1 cellular context compared by ENCODE assay signal in genomic region chr6:16494781-16495180, GRCh38.
TF ChIP-seq lines count a peak whose summit lies in the region.

No MANE protein-coding gene starts in this region.

TF ChIP-seq in GM12878, 131 proteins besides CTCF, POLR2A, EP300 and RAD21 (continued from another document and continues in another):
- peak; percentile 17; the same call in 1 of the 2 replicates for TF ChIP-seq TAF1 (IDR thresholded peaks at IDR 0.05; ENCODE audit: borderline replicate concordance, low read depth, low read length)
- TF ChIP-seq MTA2 (IDR thresholded peaks at IDR 0.05; ENCODE audit: low read depth), result peak; percentile 74
- TF ChIP-seq RBBP5 (conservative IDR thresholded peaks at IDR 0.05), result no peak
- TF ChIP-seq CHD1 (IDR thresholded peaks at IDR 0.05; ENCODE audit: low read depth, low read length), result no peak
- TF ChIP-seq NKRF (conservative IDR thresholded peaks at IDR 0.05), result no peak
- peak; percentile 49; the same call in 1 of the 2 replicates for TF ChIP-seq BACH1 (IDR thresholded peaks at IDR 0.05; ENCODE audit: borderline replicate concordance)
- TF ChIP-seq SPI1 (IDR thresholded peaks at IDR 0.05; ENCODE audit: borderline replicate concordance, insufficient read depth, low read depth, low read length), result peak; percentile 96
- no peak for TF ChIP-seq E4F1 (IDR thresholded peaks at IDR 0.05; ENCODE audit: borderline replicate concordance, partially characterized antibody)
- no peak for TF ChIP-seq POLR2AphosphoS2 (IDR thresholded peaks at IDR 0.05; ENCODE audit: low read depth, low read length)
- TF ChIP-seq MYC (IDR thresholded peaks at IDR 0.05; ENCODE audit: insufficient read depth, insufficient read length, insufficient replicate concordance, low read length, severe bottlenecking), result no peak
- TF ChIP-seq SMARCA5 (IDR thresholded peaks at IDR 0.05), result peak; percentile 60
- peak; percentile 96 for TF ChIP-seq IKZF2 (IDR thresholded peaks at IDR 0.05)
- TF ChIP-seq MXI1 (IDR thresholded peaks at IDR 0.05; ENCODE audit: low read depth, low read length), result no peak
- peak; percentile 89 for TF ChIP-seq NFIC (IDR thresholded peaks at IDR 0.05; ENCODE audit: low read depth, low read length)
- no peak for TF ChIP-seq NFYA (IDR thresholded peaks at IDR 0.05; ENCODE audit: borderline replicate concordance, low read depth, low read length)
- 0 out of 2 replicates have a peak, but pooled peaks have one; percentile 42 for TF ChIP-seq WRNIP1 (IDR thresholded peaks at IDR 0.05; ENCODE audit: borderline replicate concordance, low read depth, low read length)
- peak in 1 of 2 experiments; percentile 61; a peak in 1 of 4 replicates for TF ChIP-seq SRF (IDR thresholded peaks at IDR 0.05; ENCODE audit: low read depth in 2 of 2, low read length in 2 of 2)
- no peak for TF ChIP-seq KDM1A (IDR thresholded peaks at IDR 0.05; ENCODE audit: borderline replicate concordance)
- no peak for TF ChIP-seq ZNF622 (IDR thresholded peaks at IDR 0.05)
- TF ChIP-seq RAD51 (IDR thresholded peaks at IDR 0.05), result no peak
- TF ChIP-seq ETV6 (conservative IDR thresholded peaks at IDR 0.05 in 1 of 2, IDR thresholded peaks at IDR 0.05 in 1 of 2; ENCODE audit: borderline replicate concordance in 1 of 2, low read depth in 1 of 2), result peak in 1 of 2 experiments; percentile 58; a peak in 2 of 4 replicates
- TF ChIP-seq, protein P1, sequence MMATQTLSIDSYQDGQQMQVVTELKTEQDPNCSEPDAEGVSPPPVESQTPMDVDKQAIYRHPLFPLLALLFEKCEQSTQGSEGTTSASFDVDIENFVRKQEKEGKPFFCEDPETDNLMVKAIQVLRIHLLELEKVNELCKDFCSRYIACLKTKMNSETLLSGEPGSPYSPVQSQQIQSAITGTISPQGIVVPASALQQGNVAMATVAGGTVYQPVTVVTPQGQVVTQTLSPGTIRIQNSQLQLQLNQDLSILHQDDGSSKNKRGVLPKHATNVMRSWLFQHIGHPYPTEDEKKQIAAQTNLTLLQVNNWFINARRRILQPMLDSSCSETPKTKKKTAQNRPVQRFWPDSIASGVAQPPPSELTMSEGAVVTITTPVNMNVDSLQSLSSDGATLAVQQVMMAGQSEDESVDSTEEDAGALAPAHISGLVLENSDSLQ (IDR thresholded peaks at IDR 0.05), result no peak
- TF ChIP-seq, protein P2, sequence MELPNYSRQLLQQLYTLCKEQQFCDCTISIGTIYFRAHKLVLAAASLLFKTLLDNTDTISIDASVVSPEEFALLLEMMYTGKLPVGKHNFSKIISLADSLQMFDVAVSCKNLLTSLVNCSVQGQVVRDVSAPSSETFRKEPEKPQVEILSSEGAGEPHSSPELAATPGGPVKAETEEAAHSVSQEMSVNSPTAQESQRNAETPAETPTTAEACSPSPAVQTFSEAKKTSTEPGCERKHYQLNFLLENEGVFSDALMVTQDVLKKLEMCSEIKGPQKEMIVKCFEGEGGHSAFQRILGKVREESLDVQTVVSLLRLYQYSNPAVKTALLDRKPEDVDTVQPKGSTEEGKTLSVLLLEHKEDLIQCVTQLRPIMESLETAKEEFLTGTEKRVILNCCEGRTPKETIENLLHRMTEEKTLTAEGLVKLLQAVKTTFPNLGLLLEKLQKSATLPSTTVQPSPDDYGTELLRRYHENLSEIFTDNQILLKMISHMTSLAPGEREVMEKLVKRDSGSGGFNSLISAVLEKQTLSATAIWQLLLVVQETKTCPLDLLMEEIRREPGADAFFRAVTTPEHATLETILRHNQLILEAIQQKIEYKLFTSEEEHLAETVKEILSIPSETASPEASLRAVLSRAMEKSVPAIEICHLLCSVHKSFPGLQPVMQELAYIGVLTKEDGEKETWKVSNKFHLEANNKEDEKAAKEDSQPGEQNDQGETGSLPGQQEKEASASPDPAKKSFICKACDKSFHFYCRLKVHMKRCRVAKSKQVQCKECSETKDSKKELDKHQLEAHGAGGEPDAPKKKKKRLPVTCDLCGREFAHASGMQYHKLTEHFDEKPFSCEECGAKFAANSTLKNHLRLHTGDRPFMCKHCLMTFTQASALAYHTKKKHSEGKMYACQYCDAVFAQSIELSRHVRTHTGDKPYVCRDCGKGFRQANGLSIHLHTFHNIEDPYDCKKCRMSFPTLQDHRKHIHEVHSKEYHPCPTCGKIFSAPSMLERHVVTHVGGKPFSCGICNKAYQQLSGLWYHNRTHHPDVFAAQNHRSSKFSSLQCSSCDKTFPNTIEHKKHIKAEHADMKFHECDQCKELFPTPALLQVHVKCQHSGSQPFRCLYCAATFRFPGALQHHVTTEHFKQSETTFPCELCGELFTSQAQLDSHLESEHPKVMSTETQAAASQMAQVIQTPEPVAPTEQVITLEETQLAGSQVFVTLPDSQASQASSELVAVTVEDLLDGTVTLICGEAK (IDR thresholded peaks at IDR 0.05; ENCODE audit: borderline replicate concordance), result no peak
- TF ChIP-seq FOXM1 (IDR thresholded peaks at IDR 0.05; ENCODE audit: low read depth, low read length), result peak; percentile 74; the same call in 1 of the 2 replicates
- no peak for TF ChIP-seq ZSCAN29 (IDR thresholded peaks at IDR 0.05)
- TF ChIP-seq, protein P3, sequence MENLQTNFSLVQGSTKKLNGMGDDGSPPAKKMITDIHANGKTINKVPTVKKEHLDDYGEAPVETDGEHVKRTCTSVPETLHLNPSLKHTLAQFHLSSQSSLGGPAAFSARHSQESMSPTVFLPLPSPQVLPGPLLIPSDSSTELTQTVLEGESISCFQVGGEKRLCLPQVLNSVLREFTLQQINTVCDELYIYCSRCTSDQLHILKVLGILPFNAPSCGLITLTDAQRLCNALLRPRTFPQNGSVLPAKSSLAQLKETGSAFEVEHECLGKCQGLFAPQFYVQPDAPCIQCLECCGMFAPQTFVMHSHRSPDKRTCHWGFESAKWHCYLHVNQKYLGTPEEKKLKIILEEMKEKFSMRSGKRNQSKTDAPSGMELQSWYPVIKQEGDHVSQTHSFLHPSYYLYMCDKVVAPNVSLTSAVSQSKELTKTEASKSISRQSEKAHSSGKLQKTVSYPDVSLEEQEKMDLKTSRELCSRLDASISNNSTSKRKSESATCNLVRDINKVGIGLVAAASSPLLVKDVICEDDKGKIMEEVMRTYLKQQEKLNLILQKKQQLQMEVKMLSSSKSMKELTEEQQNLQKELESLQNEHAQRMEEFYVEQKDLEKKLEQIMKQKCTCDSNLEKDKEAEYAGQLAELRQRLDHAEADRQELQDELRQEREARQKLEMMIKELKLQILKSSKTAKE (IDR thresholded peaks at IDR 0.05; ENCODE audit: low read depth, poor library complexity, severe bottlenecking), result peak; percentile 73
- peak; percentile 35; the same call in 1 of the 2 replicates for TF ChIP-seq POLR2AphosphoS5 (IDR thresholded peaks at IDR 0.05; ENCODE audit: low read length)
- no peak for TF ChIP-seq SUPT20H (IDR thresholded peaks at IDR 0.05; ENCODE audit: borderline replicate concordance, control insufficient read depth, low read depth, low read length)
- no peak for TF ChIP-seq TCF12 (IDR thresholded peaks at IDR 0.05; ENCODE audit: low read depth, low read length)
- TF ChIP-seq EZH2 (IDR thresholded peaks at IDR 0.05; ENCODE audit: borderline replicate concordance, control insufficient read depth, low read depth, low read length), result no peak
- TF ChIP-seq, protein P4, sequence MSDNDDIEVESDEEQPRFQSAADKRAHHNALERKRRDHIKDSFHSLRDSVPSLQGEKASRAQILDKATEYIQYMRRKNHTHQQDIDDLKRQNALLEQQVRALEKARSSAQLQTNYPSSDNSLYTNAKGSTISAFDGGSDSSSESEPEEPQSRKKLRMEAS (IDR thresholded peaks at IDR 0.05; ENCODE audit: low read depth, low read length), result no peak
- no peak for TF ChIP-seq E2F8 (IDR thresholded peaks at IDR 0.05; ENCODE audit: low read depth, partially characterized antibody)
- TF ChIP-seq NR2C1 (IDR thresholded peaks at IDR 0.05), result no peak
- 0 out of 2 replicates have a peak, but pooled peaks have one; percentile 32 for TF ChIP-seq CREB1 (IDR thresholded peaks at IDR 0.05; ENCODE audit: low read depth)
- no peak for TF ChIP-seq BMI1 (IDR thresholded peaks at IDR 0.05; ENCODE audit: borderline replicate concordance)
- no peak for TF ChIP-seq SREBF2 (IDR thresholded peaks at IDR 0.05; ENCODE audit: low read length)
- TF ChIP-seq MEF2B (IDR thresholded peaks at IDR 0.05; ENCODE audit: partially characterized antibody, poor library complexity, severe bottlenecking), result no peak
- TF ChIP-seq HDGF (IDR thresholded peaks at IDR 0.05), result no peak
- no peak for TF ChIP-seq ZZZ3 (IDR thresholded peaks at IDR 0.05; ENCODE audit: control insufficient read depth, insufficient read length, low read depth)
- no peak for TF ChIP-seq USF2 (IDR thresholded peaks at IDR 0.05; ENCODE audit: borderline replicate concordance, low read depth, low read length)
- TF ChIP-seq SUZ12 (IDR thresholded peaks at IDR 0.05; ENCODE audit: unreplicated experiment), result no peak
- TF ChIP-seq PML (IDR thresholded peaks at IDR 0.05; ENCODE audit: low read length), result peak; percentile 75
- TF ChIP-seq ZNF592 (IDR thresholded peaks at IDR 0.05), result no peak
